1 cellular context compared by ENCODE assay signal in the genomic region with DNA sequence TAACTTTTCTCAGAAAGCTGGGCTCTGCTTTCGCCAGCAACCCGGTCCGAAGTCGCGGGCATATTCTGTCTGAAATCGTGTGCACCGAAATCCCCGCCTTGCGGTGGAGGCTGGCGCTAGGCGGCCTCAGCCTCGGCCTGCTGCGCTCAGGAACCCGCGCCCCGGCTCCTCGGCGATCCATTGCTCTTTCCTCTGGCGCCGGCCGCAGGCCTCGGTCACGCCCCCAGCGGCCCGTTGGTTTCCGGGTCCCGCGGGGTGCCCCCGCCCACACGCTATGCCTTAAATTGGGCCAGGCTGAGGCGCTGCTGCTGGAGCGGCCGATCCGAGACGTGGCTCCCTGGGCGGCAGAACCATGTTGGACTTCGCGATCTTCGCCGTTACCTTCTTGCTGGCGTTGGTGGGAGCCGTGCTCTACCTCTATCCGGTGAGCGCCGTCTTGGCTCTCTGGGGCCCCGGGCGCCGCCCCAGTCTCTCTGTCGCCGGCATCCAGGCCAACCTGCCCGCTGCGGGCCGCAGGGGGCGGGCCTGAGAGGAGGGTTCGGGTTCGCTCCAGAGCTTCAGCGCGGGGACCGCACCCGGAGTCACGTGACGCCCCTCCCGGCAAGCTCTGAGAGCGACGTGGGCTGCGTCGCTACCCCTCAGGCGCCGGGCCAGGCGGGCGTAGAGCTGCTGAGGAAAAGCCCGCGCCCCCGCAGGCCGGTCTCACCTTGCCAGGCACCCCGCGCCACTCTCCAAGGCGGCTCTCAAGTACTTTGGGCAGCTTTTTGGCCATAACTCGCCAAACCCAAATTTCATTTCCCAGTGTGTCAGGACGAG.
TF ChIP-seq lines count a peak whose summit lies in the region.

A gene with protein sequence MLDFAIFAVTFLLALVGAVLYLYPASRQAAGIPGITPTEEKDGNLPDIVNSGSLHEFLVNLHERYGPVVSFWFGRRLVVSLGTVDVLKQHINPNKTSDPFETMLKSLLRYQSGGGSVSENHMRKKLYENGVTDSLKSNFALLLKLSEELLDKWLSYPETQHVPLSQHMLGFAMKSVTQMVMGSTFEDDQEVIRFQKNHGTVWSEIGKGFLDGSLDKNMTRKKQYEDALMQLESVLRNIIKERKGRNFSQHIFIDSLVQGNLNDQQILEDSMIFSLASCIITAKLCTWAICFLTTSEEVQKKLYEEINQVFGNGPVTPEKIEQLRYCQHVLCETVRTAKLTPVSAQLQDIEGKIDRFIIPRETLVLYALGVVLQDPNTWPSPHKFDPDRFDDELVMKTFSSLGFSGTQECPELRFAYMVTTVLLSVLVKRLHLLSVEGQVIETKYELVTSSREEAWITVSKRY (plus strand): TSS at position 308 of the 816 bp plus-strand sequence. CDS start 45 bp downstream, at position 353.

TF ChIP-seq in H1, 55 proteins besides CTCF, POLR2A, EP300 and RAD21 (continues in another document):
- no peak for TF ChIP-seq EZH2 (IDR thresholded peaks at IDR 0.05; ENCODE audit: low read depth, low read length, severe bottlenecking)
- no peak for TF ChIP-seq JUND (IDR thresholded peaks at IDR 0.05; ENCODE audit: low read length)
- no peak for TF ChIP-seq BRCA1 (IDR thresholded peaks at IDR 0.05; ENCODE audit: low read depth, low read length)
- peak; percentile 4; the same call in 1 of the 2 replicates for TF ChIP-seq SIX5 (IDR thresholded peaks at IDR 0.05; ENCODE audit: low read depth, low read length)
- no peak for TF ChIP-seq POU5F1 (IDR thresholded peaks at IDR 0.05; ENCODE audit: low read depth, low read length)
- peak; percentile 87; the same call in 1 of the 2 replicates for TF ChIP-seq TBP (IDR thresholded peaks at IDR 0.05; ENCODE audit: low read depth, low read length)
- TF ChIP-seq KDM1A (IDR thresholded peaks at IDR 0.05; ENCODE audit: borderline replicate concordance, low read length), result 0 out of 2 replicates have a peak, but pooled peaks have one; percentile 9
- TF ChIP-seq RXRA (IDR thresholded peaks at IDR 0.05; ENCODE audit: insufficient read depth, low read depth, low read length), result no peak
- TF ChIP-seq, protein P1, sequence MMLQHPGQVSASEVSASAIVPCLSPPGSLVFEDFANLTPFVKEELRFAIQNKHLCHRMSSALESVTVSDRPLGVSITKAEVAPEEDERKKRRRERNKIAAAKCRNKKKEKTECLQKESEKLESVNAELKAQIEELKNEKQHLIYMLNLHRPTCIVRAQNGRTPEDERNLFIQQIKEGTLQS (IDR thresholded peaks at IDR 0.05; ENCODE audit: insufficient read depth, low read depth, low read length), result peak; percentile 80
- peak; percentile 90 for TF ChIP-seq EGR1 (IDR thresholded peaks at IDR 0.05; ENCODE audit: borderline replicate concordance, low read depth, low read length)
- no peak for TF ChIP-seq SIN3A (conservative IDR thresholded peaks at IDR 0.05 in 1 of 2, IDR thresholded peaks at IDR 0.05 in 1 of 2; ENCODE audit: low read depth in 1 of 2, low read length in 2 of 2)
- TF ChIP-seq CBX5 (IDR thresholded peaks at IDR 0.05; ENCODE audit: low read depth, low read length), result no peak
- peak; percentile 75; the same call in 1 of the 2 replicates for TF ChIP-seq YY1 (IDR thresholded peaks at IDR 0.05; ENCODE audit: low read depth, low read length)
- no peak; the same call in 1 of the 2 replicates for TF ChIP-seq SP4 (IDR thresholded peaks at IDR 0.05; ENCODE audit: low read length)
- no peak for TF ChIP-seq CTBP2 (IDR thresholded peaks at IDR 0.05; ENCODE audit: borderline replicate concordance, insufficient read depth, insufficient read length, low read length)
- TF ChIP-seq, protein P2, sequence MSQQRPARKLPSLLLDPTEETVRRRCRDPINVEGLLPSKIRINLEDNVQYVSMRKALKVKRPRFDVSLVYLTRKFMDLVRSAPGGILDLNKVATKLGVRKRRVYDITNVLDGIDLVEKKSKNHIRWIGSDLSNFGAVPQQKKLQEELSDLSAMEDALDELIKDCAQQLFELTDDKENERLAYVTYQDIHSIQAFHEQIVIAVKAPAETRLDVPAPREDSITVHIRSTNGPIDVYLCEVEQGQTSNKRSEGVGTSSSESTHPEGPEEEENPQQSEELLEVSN (IDR thresholded peaks at IDR 0.05), result peak; percentile 70
- TF ChIP-seq KDM4A (IDR thresholded peaks at IDR 0.05; ENCODE audit: low read depth, low read length, severe bottlenecking), result peak; percentile 64
- peak; percentile 11; the same call in 1 of the 2 replicates for TF ChIP-seq TCF12 (IDR thresholded peaks at IDR 0.05; ENCODE audit: low read depth, low read length)
- peak in 1 of 2 experiments; percentile 69; a peak in 1 of 4 replicates for TF ChIP-seq HDAC2 (IDR thresholded peaks at IDR 0.05; ENCODE audit: borderline replicate concordance in 1 of 2, low read depth in 2 of 2, low read length in 2 of 2)
- peak; percentile 96 for TF ChIP-seq ASH2L (IDR thresholded peaks at IDR 0.05; ENCODE audit: low read length)
- no peak for TF ChIP-seq CHD1 (IDR thresholded peaks at IDR 0.05; ENCODE audit: low read depth, low read length)
- TF ChIP-seq, protein P3, sequence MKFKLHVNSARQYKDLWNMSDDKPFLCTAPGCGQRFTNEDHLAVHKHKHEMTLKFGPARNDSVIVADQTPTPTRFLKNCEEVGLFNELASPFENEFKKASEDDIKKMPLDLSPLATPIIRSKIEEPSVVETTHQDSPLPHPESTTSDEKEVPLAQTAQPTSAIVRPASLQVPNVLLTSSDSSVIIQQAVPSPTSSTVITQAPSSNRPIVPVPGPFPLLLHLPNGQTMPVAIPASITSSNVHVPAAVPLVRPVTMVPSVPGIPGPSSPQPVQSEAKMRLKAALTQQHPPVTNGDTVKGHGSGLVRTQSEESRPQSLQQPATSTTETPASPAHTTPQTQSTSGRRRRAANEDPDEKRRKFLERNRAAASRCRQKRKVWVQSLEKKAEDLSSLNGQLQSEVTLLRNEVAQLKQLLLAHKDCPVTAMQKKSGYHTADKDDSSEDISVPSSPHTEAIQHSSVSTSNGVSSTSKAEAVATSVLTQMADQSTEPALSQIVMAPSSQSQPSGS (IDR thresholded peaks at IDR 0.05; ENCODE audit: low read length), result peak; percentile 18; the same call in 1 of the 2 replicates
- peak; percentile 96; the same call in 1 of the 2 replicates for TF ChIP-seq RBBP5 (IDR thresholded peaks at IDR 0.05; ENCODE audit: borderline replicate concordance, low read depth, low read length)
- no peak; the same call in 1 of the 2 replicates for TF ChIP-seq GTF2F1 (IDR thresholded peaks at IDR 0.05; ENCODE audit: borderline replicate concordance, low read depth, low read length)
- TF ChIP-seq SAP30 (IDR thresholded peaks at IDR 0.05; ENCODE audit: insufficient read depth, insufficient replicate concordance, low read length), result no peak
- no peak for TF ChIP-seq TEAD4 (IDR thresholded peaks at IDR 0.05; ENCODE audit: low read depth, low read length)
- TF ChIP-seq, protein P4, sequence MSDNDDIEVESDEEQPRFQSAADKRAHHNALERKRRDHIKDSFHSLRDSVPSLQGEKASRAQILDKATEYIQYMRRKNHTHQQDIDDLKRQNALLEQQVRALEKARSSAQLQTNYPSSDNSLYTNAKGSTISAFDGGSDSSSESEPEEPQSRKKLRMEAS (IDR thresholded peaks at IDR 0.05), result peak; percentile 82
- no peak for TF ChIP-seq ZNF274 (IDR thresholded peaks at IDR 0.05; ENCODE audit: borderline replicate concordance, extremely low read depth, low read length)
- TF ChIP-seq, protein P5, sequence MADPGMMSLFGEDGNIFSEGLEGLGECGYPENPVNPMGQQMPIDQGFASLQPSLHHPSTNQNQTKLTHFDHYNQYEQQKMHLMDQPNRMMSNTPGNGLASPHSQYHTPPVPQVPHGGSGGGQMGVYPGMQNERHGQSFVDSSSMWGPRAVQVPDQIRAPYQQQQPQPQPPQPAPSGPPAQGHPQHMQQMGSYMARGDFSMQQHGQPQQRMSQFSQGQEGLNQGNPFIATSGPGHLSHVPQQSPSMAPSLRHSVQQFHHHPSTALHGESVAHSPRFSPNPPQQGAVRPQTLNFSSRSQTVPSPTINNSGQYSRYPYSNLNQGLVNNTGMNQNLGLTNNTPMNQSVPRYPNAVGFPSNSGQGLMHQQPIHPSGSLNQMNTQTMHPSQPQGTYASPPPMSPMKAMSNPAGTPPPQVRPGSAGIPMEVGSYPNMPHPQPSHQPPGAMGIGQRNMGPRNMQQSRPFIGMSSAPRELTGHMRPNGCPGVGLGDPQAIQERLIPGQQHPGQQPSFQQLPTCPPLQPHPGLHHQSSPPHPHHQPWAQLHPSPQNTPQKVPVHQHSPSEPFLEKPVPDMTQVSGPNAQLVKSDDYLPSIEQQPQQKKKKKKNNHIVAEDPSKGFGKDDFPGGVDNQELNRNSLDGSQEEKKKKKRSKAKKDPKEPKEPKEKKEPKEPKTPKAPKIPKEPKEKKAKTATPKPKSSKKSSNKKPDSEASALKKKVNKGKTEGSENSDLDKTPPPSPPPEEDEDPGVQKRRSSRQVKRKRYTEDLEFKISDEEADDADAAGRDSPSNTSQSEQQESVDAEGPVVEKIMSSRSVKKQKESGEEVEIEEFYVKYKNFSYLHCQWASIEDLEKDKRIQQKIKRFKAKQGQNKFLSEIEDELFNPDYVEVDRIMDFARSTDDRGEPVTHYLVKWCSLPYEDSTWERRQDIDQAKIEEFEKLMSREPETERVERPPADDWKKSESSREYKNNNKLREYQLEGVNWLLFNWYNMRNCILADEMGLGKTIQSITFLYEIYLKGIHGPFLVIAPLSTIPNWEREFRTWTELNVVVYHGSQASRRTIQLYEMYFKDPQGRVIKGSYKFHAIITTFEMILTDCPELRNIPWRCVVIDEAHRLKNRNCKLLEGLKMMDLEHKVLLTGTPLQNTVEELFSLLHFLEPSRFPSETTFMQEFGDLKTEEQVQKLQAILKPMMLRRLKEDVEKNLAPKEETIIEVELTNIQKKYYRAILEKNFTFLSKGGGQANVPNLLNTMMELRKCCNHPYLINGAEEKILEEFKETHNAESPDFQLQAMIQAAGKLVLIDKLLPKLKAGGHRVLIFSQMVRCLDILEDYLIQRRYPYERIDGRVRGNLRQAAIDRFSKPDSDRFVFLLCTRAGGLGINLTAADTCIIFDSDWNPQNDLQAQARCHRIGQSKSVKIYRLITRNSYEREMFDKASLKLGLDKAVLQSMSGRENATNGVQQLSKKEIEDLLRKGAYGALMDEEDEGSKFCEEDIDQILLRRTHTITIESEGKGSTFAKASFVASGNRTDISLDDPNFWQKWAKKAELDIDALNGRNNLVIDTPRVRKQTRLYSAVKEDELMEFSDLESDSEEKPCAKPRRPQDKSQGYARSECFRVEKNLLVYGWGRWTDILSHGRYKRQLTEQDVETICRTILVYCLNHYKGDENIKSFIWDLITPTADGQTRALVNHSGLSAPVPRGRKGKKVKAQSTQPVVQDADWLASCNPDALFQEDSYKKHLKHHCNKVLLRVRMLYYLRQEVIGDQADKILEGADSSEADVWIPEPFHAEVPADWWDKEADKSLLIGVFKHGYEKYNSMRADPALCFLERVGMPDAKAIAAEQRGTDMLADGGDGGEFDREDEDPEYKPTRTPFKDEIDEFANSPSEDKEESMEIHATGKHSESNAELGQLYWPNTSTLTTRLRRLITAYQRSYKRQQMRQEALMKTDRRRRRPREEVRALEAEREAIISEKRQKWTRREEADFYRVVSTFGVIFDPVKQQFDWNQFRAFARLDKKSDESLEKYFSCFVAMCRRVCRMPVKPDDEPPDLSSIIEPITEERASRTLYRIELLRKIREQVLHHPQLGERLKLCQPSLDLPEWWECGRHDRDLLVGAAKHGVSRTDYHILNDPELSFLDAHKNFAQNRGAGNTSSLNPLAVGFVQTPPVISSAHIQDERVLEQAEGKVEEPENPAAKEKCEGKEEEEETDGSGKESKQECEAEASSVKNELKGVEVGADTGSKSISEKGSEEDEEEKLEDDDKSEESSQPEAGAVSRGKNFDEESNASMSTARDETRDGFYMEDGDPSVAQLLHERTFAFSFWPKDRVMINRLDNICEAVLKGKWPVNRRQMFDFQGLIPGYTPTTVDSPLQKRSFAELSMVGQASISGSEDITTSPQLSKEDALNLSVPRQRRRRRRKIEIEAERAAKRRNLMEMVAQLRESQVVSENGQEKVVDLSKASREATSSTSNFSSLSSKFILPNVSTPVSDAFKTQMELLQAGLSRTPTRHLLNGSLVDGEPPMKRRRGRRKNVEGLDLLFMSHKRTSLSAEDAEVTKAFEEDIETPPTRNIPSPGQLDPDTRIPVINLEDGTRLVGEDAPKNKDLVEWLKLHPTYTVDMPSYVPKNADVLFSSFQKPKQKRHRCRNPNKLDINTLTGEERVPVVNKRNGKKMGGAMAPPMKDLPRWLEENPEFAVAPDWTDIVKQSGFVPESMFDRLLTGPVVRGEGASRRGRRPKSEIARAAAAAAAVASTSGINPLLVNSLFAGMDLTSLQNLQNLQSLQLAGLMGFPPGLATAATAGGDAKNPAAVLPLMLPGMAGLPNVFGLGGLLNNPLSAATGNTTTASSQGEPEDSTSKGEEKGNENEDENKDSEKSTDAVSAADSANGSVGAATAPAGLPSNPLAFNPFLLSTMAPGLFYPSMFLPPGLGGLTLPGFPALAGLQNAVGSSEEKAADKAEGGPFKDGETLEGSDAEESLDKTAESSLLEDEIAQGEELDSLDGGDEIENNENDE (IDR thresholded peaks at IDR 0.05; ENCODE audit: insufficient replicate concordance, low read length), result peak; percentile 31
- peak; percentile 63 for TF ChIP-seq TAF7 (optimal IDR thresholded peaks at IDR 0.05; ENCODE audit: borderline replicate concordance, low read depth, low read length)
- TF ChIP-seq CHD2 (IDR thresholded peaks at IDR 0.05; ENCODE audit: low read length), result no peak
- TF ChIP-seq KDM5A (IDR thresholded peaks at IDR 0.05; ENCODE audit: low read length), result no peak
- peak; percentile 97 for TF ChIP-seq POLR2AphosphoS5 (IDR thresholded peaks at IDR 0.05; ENCODE audit: low read depth, low read length)
- no peak for TF ChIP-seq SUZ12 (IDR thresholded peaks at IDR 0.05; ENCODE audit: low read length)
- TF ChIP-seq SP2 (IDR thresholded peaks at IDR 0.05; ENCODE audit: low read length), result no peak
- peak; percentile 37 for TF ChIP-seq SP1 (IDR thresholded peaks at IDR 0.05; ENCODE audit: low read depth, low read length)
- TF ChIP-seq CBX8 (IDR thresholded peaks at IDR 0.05; ENCODE audit: borderline replicate concordance, low read depth, low read length), result no peak
- no peak for TF ChIP-seq MAFK (IDR thresholded peaks at IDR 0.05; ENCODE audit: low read depth, low read length)
- TF ChIP-seq NANOG (IDR thresholded peaks at IDR 0.05; ENCODE audit: insufficient read depth, low read depth, low read length, poor library complexity, severe bottlenecking), result no peak
- no peak for TF ChIP-seq RFX5 (IDR thresholded peaks at IDR 0.05; ENCODE audit: borderline replicate concordance, low read depth, low read length)
- no peak for TF ChIP-seq CEBPB (IDR thresholded peaks at IDR 0.05; ENCODE audit: low read depth, low read length)
- peak; percentile 79; the same call in 1 of the 2 replicates for TF ChIP-seq TAF1 (IDR thresholded peaks at IDR 0.05; ENCODE audit: low read depth, low read length)
- peak; percentile 67 for TF ChIP-seq CREB1 (IDR thresholded peaks at IDR 0.05)
- TF ChIP-seq PHF8 (conservative IDR thresholded peaks at IDR 0.05; ENCODE audit: low read depth, low read length), result peak; percentile 99
- TF ChIP-seq SRF (IDR thresholded peaks at IDR 0.05; ENCODE audit: low read depth, low read length), result peak; percentile 92
- TF ChIP-seq HDAC6 (IDR thresholded peaks at IDR 0.05; ENCODE audit: low read depth, low read length), result no peak
- no peak for TF ChIP-seq BCL11A (IDR thresholded peaks at IDR 0.05; ENCODE audit: low read depth in 2 of 2, low read length in 2 of 2)
- TF ChIP-seq GABPA (IDR thresholded peaks at IDR 0.05; ENCODE audit: borderline replicate concordance, insufficient read depth, low read length), result no peak
- 0 out of 2 replicates have a peak, but pooled peaks have one; percentile 37 for TF ChIP-seq BACH1 (IDR thresholded peaks at IDR 0.05; ENCODE audit: low read length)
- TF ChIP-seq SIRT6 (IDR thresholded peaks at IDR 0.05; ENCODE audit: low read length), result no peak
- no peak for TF ChIP-seq JUN (IDR thresholded peaks at IDR 0.05; ENCODE audit: low read depth, low read length)
